Comparison of ENCODE assay signal across 1 cellular context in genomic region chr4:10006604-10007435, GRCh38.
TF ChIP-seq lines count a peak whose summit lies in the region.

No MANE protein-coding gene starts in this region.

TF ChIP-seq in HepG2, 621 proteins besides CTCF, POLR2A, EP300 and RAD21 (continued from another document and continues in another):
- TF ChIP-seq TIGD3 (CRISPR knock-in tag; IDR thresholded peaks at IDR 0.05; ENCODE audit: borderline replicate concordance) (no peak), HIC2 (CRISPR knock-in tag; IDR thresholded peaks at IDR 0.05; ENCODE audit: low read depth) (0 out of 2 replicates have a peak, but pooled peaks have one; percentile 51), RFX3 (CRISPR knock-in tag; IDR thresholded peaks at IDR 0.05) (0 out of 2 replicates have a peak, but pooled peaks have one; percentile 13), HNRNPL (IDR thresholded peaks at IDR 0.05; ENCODE audit: low read depth, low read length) (0 out of 2 replicates have a peak, but pooled peaks have one; percentile 9), HNRNPK (IDR thresholded peaks at IDR 0.05; ENCODE audit: low read depth, low read length, poor library complexity, severe bottlenecking) (no peak), RFX1 (IDR thresholded peaks at IDR 0.05) (peak; percentile 50; the same call in 1 of the 2 replicates), ZNF646 (CRISPR knock-in tag; IDR thresholded peaks at IDR 0.05) (peak; percentile 31; the same call in 1 of the 2 replicates), MAFF (IDR thresholded peaks at IDR 0.05; ENCODE audit: low read depth, low read length) (peak; percentile 91), MAFK (conservative IDR thresholded peaks at IDR 0.05 in 1 of 2, IDR thresholded peaks at IDR 0.05 in 1 of 2; ENCODE audit: low read length in 2 of 2) (peak; percentile 92 to 96), MIER3 (CRISPR knock-in tag; IDR thresholded peaks at IDR 0.05; ENCODE audit: borderline replicate concordance) (0 out of 2 replicates have a peak, but pooled peaks have one; percentile 15), ATF4 (CRISPR knock-in tag; IDR thresholded peaks at IDR 0.05) (peak in 1 of 2 experiments; percentile 66; a peak in 2 of 4 replicates), KAT7 (CRISPR knock-in tag; IDR thresholded peaks at IDR 0.05; ENCODE audit: borderline replicate concordance) (no peak), ZNF614 (CRISPR knock-in tag; IDR thresholded peaks at IDR 0.05; ENCODE audit: borderline replicate concordance) (peak; percentile 5; the same call in 1 of the 2 replicates), ELF1 (CRISPR knock-in tag; IDR thresholded peaks at IDR 0.05) (peak; percentile 70), HDAC2 (CRISPR knock-in tag; IDR thresholded peaks at IDR 0.05) (0 out of 2 replicates have a peak, but pooled peaks have one; percentile 18), ZMYM3 (CRISPR knock-in tag; IDR thresholded peaks at IDR 0.05) (no peak), ZSCAN25 (CRISPR knock-in tag; IDR thresholded peaks at IDR 0.05) (peak; percentile 97), HOXA7 (CRISPR knock-in tag; IDR thresholded peaks at IDR 0.05) (no peak), SOX5 (CRISPR knock-in tag; IDR thresholded peaks at IDR 0.05; ENCODE audit: borderline replicate concordance) (peak; percentile 36; the same call in 1 of the 2 replicates), GFI1 (CRISPR knock-in tag; IDR thresholded peaks at IDR 0.05; ENCODE audit: borderline replicate concordance) (0 out of 2 replicates have a peak, but pooled peaks have one; percentile 7), CREB1 (IDR thresholded peaks at IDR 0.05) (0 out of 2 replicates have a peak, but pooled peaks have one; percentile 22), CREB1 (CRISPR knock-in tag; IDR thresholded peaks at IDR 0.05) (peak; percentile 59), ZSCAN21 (CRISPR knock-in tag; IDR thresholded peaks at IDR 0.05; ENCODE audit: borderline replicate concordance) (0 out of 2 replicates have a peak, but pooled peaks have one; percentile 16), ZNF543 (CRISPR knock-in tag; IDR thresholded peaks at IDR 0.05) (0 out of 2 replicates have a peak, but pooled peaks have one; percentile 22), ETV5 (CRISPR knock-in tag; IDR thresholded peaks at IDR 0.05; ENCODE audit: borderline replicate concordance) (peak; percentile 42; the same call in 1 of the 2 replicates), THAP7 (CRISPR knock-in tag; IDR thresholded peaks at IDR 0.05) (no peak), ELF3 (CRISPR knock-in tag; IDR thresholded peaks at IDR 0.05) (peak; percentile 57; the same call in 1 of the 2 replicates), NCOR1 (IDR thresholded peaks at IDR 0.05; ENCODE audit: borderline replicate concordance, low read length) (0 out of 2 replicates have a peak, but pooled peaks have one; percentile 38), ZNF431 (CRISPR knock-in tag; IDR thresholded peaks at IDR 0.05; ENCODE audit: borderline replicate concordance, low read depth) (0 out of 2 replicates have a peak, but pooled peaks have one; percentile 41), ZNF12 (CRISPR knock-in tag; IDR thresholded peaks at IDR 0.05) (0 out of 2 replicates have a peak, but pooled peaks have one; percentile 26), POLR2AphosphoS5 (IDR thresholded peaks at IDR 0.05; ENCODE audit: low read depth, low read length) (peak; percentile 30; the same call in 1 of the 2 replicates), ZNF609 (CRISPR knock-in tag; IDR thresholded peaks at IDR 0.05; ENCODE audit: borderline replicate concordance) (0 out of 2 replicates have a peak, but pooled peaks have one; percentile 1), FOSL2 (CRISPR knock-in tag; IDR thresholded peaks at IDR 0.05) (peak; percentile 94), TEAD3 (CRISPR knock-in tag; optimal IDR thresholded peaks at IDR 0.05; ENCODE audit: borderline replicate concordance) (peak; percentile 94), ZNF687 (CRISPR knock-in tag; IDR thresholded peaks at IDR 0.05) (peak; percentile 31; the same call in 1 of the 2 replicates), ZNF776 (CRISPR knock-in tag; IDR thresholded peaks at IDR 0.05) (no peak), ZNF430 (CRISPR knock-in tag; IDR thresholded peaks at IDR 0.05) (no peak), ZNF552 (CRISPR knock-in tag; IDR thresholded peaks at IDR 0.05; ENCODE audit: borderline replicate concordance) (peak; percentile 13; the same call in 1 of the 2 replicates), ZNF703 (CRISPR knock-in tag; IDR thresholded peaks at IDR 0.05; ENCODE audit: borderline replicate concordance) (no peak)
